Comparison of ENCODE assay signal across 3 cellular contexts in genomic region chr6:166318649-166319600, GRCh38.
TF ChIP-seq lines count a peak whose summit lies in the region.

No MANE protein-coding gene starts in this region.

TF ChIP-seq in GM12891, 5 proteins besides CTCF, POLR2A, EP300 and RAD21:
- TF ChIP-seq TAF1 (IDR thresholded peaks at IDR 0.05; ENCODE audit: low read depth, low read length), result no peak
- no peak for TF ChIP-seq POU2F2 (IDR thresholded peaks at IDR 0.05; ENCODE audit: low read depth, low read length)
- TF ChIP-seq PAX5 (IDR thresholded peaks at IDR 0.05; ENCODE audit: insufficient read depth, low read length, severe bottlenecking), result no peak
- TF ChIP-seq POLR2AphosphoS5 (IDR thresholded peaks at IDR 0.05; ENCODE audit: low read depth, low read length), result peak; percentile 70; the same call in 1 of the 2 replicates

TF ChIP-seq in Ishikawa, 13 proteins besides CTCF, POLR2A, EP300 and RAD21:
- TF ChIP-seq FOXM1 (IDR thresholded peaks at IDR 0.05; ENCODE audit: borderline replicate concordance, low read depth) (no peak), NFIC (IDR thresholded peaks at IDR 0.05) (peak; percentile 55; the same call in 1 of the 2 replicates), ZBTB7A (IDR thresholded peaks at IDR 0.05; ENCODE audit: low read depth) (no peak; the same call in 1 of the 2 replicates), TEAD4 (IDR thresholded peaks at IDR 0.05) (peak; percentile 43; the same call in 1 of the 2 replicates), REST (IDR thresholded peaks at IDR 0.05; ENCODE audit: low read depth) (no peak), MAX (IDR thresholded peaks at IDR 0.05) (no peak)

TF ChIP-seq in GM12878, 131 proteins besides CTCF, POLR2A, EP300 and RAD21:
- no peak for TF ChIP-seq STAT3 (IDR thresholded peaks at IDR 0.05; ENCODE audit: low read depth, low read length)
- peak; percentile 20; the same call in 1 of the 3 replicates for TF ChIP-seq POU2F2 (IDR thresholded peaks at IDR 0.05; ENCODE audit: borderline replicate concordance, low read depth, low read length)
- TF ChIP-seq ZNF592 (IDR thresholded peaks at IDR 0.05), result no peak
- no peak for TF ChIP-seq NRF1 (conservative IDR thresholded peaks at IDR 0.05; ENCODE audit: low read depth, low read length)
- 0 out of 3 replicates have a peak, but pooled peaks of 1 of the 2 experiments have one; percentile 5 for TF ChIP-seq EGR1 (IDR thresholded peaks at IDR 0.05; ENCODE audit: borderline replicate concordance in 1 of 2, low read depth in 2 of 2, low read length in 2 of 2)
- no peak for TF ChIP-seq TARDBP (IDR thresholded peaks at IDR 0.05; ENCODE audit: borderline replicate concordance)
- no peak for TF ChIP-seq ATF3 (IDR thresholded peaks at IDR 0.05; ENCODE audit: borderline replicate concordance, extremely low read depth, low read depth, low read length)
- TF ChIP-seq JUND (IDR thresholded peaks at IDR 0.05; ENCODE audit: low read depth, low read length), result no peak
- peak; percentile 60; the same call in 1 of the 2 replicates for TF ChIP-seq POLR2AphosphoS5 (IDR thresholded peaks at IDR 0.05; ENCODE audit: low read length)
- TF ChIP-seq SREBF1 (IDR thresholded peaks at IDR 0.05; ENCODE audit: low read length), result no peak
- no peak for TF ChIP-seq CEBPB (IDR thresholded peaks at IDR 0.05; ENCODE audit: borderline replicate concordance in 1 of 2, low read depth in 2 of 2, low read length in 2 of 2)
- peak; percentile 19; the same call in 1 of the 2 replicates for TF ChIP-seq ZBED1 (IDR thresholded peaks at IDR 0.05; ENCODE audit: borderline replicate concordance)
- TF ChIP-seq POLR2AphosphoS2 (IDR thresholded peaks at IDR 0.05; ENCODE audit: low read depth, low read length), result peak; percentile 69
- TF ChIP-seq PRDM15 (CRISPR knock-in tag; IDR thresholded peaks at IDR 0.05), result 0 out of 2 replicates have a peak, but pooled peaks have one; percentile 19
- TF ChIP-seq SREBF2 (IDR thresholded peaks at IDR 0.05; ENCODE audit: low read length), result no peak
